In genomic region chr16:2299121-2299914, GRCh38 we compare ENCODE assay signal across 28 cellular contexts.
"Had no signal": no experiment of that assay in that cellular context is flagged by ENCODE, and none has a peak within 500 bp of the region (broad histone marks: within the 10 kb centered on the region; RNA-seq: fewer than 3 reads in every experiment).

No MANE protein-coding gene starts in this region.

- H3K9me3 ChIP-seq: adrenal gland, Peyer's patch had no signal

- ATAC-seq: activated CD4-positive, alpha-beta T cell treated with anti-CD3 and anti-CD28 coated beads for 36 hours; activated T-helper 17 cell treated with anti-CD3 and anti-CD28 coated beads, Interleukin-2, amount 50 U/mL, for 72 hours; T-cell had no signal

- DNase-seq: activated CD4-positive, alpha-beta memory T cell treated with anti-CD3 and anti-CD28 coated beads, Interleukin-2, amount 10 ng/mL, durations not matched to agents 7 days and 5 days; activated CD4-positive, alpha-beta T cell treated with anti-CD3 and anti-CD28 coated beads for 36 hours; activated CD4-positive, alpha-beta T cell treated with anti-CD3 and anti-CD28 coated beads, Interleukin-2, amount 50 U/mL, for 1 hour; activated gamma-delta T cell; activated naive CD4-positive, alpha-beta T cell treated with anti-CD3 and anti-CD28 coated beads, Interleukin-2, amount 50 U/mL, for 16 hours; activated naive CD8-positive, alpha-beta T cell treated with anti-CD3 and anti-CD28 coated beads, Interleukin-2, amount 10 ng/mL, durations not matched to agents 7 days and 5 days; activated T-cell treated with anti-CD3 and anti-CD28 coated beads for 4 hours; activated T-cell treated with anti-CD3 and anti-CD28 coated beads, Interleukin-2, amount 50 U/mL, for 48 hours; adrenal gland; anterior cingulate cortex; cerebellar nuclear complex; KG1; NCI-H1092 treated with DMSO at 0.1 percent for 48 hours; NCI-H1417 treated with DMSO at 0.1 percent for 48 hours; NCI-H1694 treated with DMSO at 0.1 percent for 48 hours; NCI-H2029 treated with DMSO at 0.1 percent for 48 hours; NCI-H345; NCI-H510A treated with DMSO at 0.1 percent for 48 hours; NCI-H69; NK-92 treated with Interleukin-12 subunit alpha and Interleukin-12 subunit beta, amount 100 ng/mL, for 24 hours; OCI-M1; Peyer's patch; SHP77 treated with DMSO at 0.1 percent for 48 hours; T-cell; T-helper 2 cell had no signal

- H3K4me1 ChIP-seq: Peyer's patch had no signal

- H3K36me3 ChIP-seq: adrenal gland, Peyer's patch had no signal

- H3K27ac ChIP-seq: adrenal gland, Peyer's patch, SK-N-MC, VCaP had no signal

- H3K4me3 ChIP-seq: adrenal gland, Peyer's patch, SK-N-MC had no signal

- H3K27me3 ChIP-seq: adrenal gland, Peyer's patch had no signal
